ENCODE assay signal across 11 cellular contexts in the genomic region with DNA sequence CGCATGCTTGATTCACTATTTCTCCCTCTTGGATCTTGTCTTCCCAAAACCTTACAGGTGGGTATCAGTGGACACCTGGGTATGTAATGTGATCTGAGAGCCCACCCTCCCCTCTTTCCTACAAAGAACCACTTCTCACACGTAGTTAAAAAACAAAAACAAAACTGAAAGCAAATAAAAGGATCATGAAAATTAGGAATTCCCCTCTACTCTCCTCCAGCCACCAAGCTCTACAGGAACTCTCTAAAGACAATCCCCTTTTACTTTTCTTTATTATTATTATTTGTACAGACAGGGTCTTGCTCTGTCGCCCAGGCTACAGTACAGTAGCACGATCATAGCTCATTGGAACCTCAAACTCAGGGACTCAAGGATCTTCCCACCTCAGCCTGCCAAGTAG. TPM values are rescaled to one million over a fixed set of nuclear protein-coding genes. Genes with fewer than 3 reads are reported as not detected.
A peak's percentile ranks its signal among the peaks of the same experiment; 100 is the strongest.
DNase-seq lines count a peak whose midpoint lies in the region; ATAC-seq and TF ChIP-seq lines count a peak whose summit lies in the region.
"Had no signal": no experiment of that assay in that cellular context is flagged by ENCODE, and none has a peak within 500 bp of the region (broad histone marks: within the 10 kb centered on the region; RNA-seq: fewer than 3 reads in every experiment).

No MANE protein-coding gene starts in this region.

- H3K27ac Mint-ChIP-seq in immature natural killer cell, result peak overlapping the region; percentile 92 to 99 (median 94)
- no peak overlapping the region for H3K27ac Mint-ChIP-seq in chondrocyte (ENCODE audit: unreplicated experiment)
- H3K27ac Mint-ChIP-seq: GM23338 had no signal

- peak; percentile 46 to 55 (median 54) for DNase-seq in immature natural killer cell
- DNase-seq in NCI-H128 (lab: John Stamatoyannopoulos, UW; ENCODE audit: unreplicated experiment), result no peak
- no peak for DNase-seq in WERI-Rb-1
- no peak for DNase-seq in chondrocyte (ENCODE audit: low spot score)
- DNase-seq in activated gamma-delta T cell (lab: John Stamatoyannopoulos, UW), result no peak
- DNase-seq: activated CD8-positive, alpha-beta memory T cell treated with anti-CD3 and anti-CD28 coated beads for 24 hours had no signal

- no peaks in the 10 kb centered on the region for H3K27me3 ChIP-seq in WERI-Rb-1 (ENCODE audit: insufficient read depth, low read depth, severe bottlenecking)

- H3K9me3 Mint-ChIP-seq in immature natural killer cell, result no peaks in the 10 kb centered on the region
- peaks cover 4% of the 10 kb centered on the region for H3K9me3 Mint-ChIP-seq in chondrocyte (ENCODE audit: low read depth)
- H3K9me3 Mint-ChIP-seq: GM23338 had no signal

- H3K9me3 ChIP-seq in WERI-Rb-1 (ENCODE audit: severe bottlenecking), result no peaks in the 10 kb centered on the region

- ATAC-seq in GM18505 (IDR thresholded peaks at IDR 0.05; ENCODE audit: unreplicated experiment), result peak; percentile 76
- ATAC-seq in GM21529 (IDR thresholded peaks at IDR 0.05; ENCODE audit: unreplicated experiment), result peak; percentile 76
- ATAC-seq in HG03565 (IDR thresholded peaks at IDR 0.05; ENCODE audit: unreplicated experiment), result peak; percentile 57
- ATAC-seq: GM23338, Panc1 had no signal

- peaks cover 69 to 80% of the 10 kb centered on the region in 2 donors for H3K4me1 Mint-ChIP-seq in immature natural killer cell
- H3K4me1 Mint-ChIP-seq in chondrocyte (ENCODE audit: low read depth), result peaks cover 32% of the 10 kb centered on the region

- H3K27me3 Mint-ChIP-seq in immature natural killer cell (ENCODE audit: low read depth in 3 of 3), result peaks cover 6 to 8% (median 8%) of the 10 kb centered on the region in 3 donors
- no peaks in the 10 kb centered on the region for H3K27me3 Mint-ChIP-seq in chondrocyte (ENCODE audit: low read depth)

- H3K36me3 Mint-ChIP-seq in immature natural killer cell (peaks cover 3 to 24% (median 20%) of the 10 kb centered on the region in 3 donors), chondrocyte (ENCODE audit: low read depth) (peaks cover 4% of the 10 kb centered on the region)

- no peak overlapping the region for H3K4me3 ChIP-seq in WERI-Rb-1 (ENCODE audit: low read depth, low read length)
- H3K4me3 ChIP-seq: GM23338 had no signal

- no peaks in the 10 kb centered on the region for H3K36me3 ChIP-seq in WERI-Rb-1

- no peak overlapping the region for H3K27ac ChIP-seq in WERI-Rb-1

- TF ChIP-seq CTCF in WERI-Rb-1 (IDR thresholded peaks at IDR 0.05; ENCODE audit: low read depth, low read length), result no peak
- TF ChIP-seq CTCF in chondrocyte (IDR thresholded peaks at IDR 0.05), result no peak

- H3K4me3 Mint-ChIP-seq in immature natural killer cell (peak overlapping the region; percentile 89 to 95 (median 94)), chondrocyte (ENCODE audit: unreplicated experiment) (no peak overlapping the region)
- H3K4me3 Mint-ChIP-seq: GM23338 had no signal

- no peak for TF ChIP-seq POLR2A in GM18505 (IDR thresholded peaks at IDR 0.05; ENCODE audit: borderline replicate concordance, extremely low read depth, insufficient read depth, insufficient read length)

RNA-seq across cellular contexts. Expression of gene MYO1B, which starts 40.8 kb away (rescaled TPM):
- not detected for polyA plus RNA-seq in immature natural killer cell
- total RNA-seq in chondrocyte, result 64.7 to 116 TPM (median 114 TPM) in 3 replicates

RNA-seq across cellular contexts. Expression of gene STAT4, which starts 53.6 kb away (rescaled TPM):
- 100 to 1,000 TPM in 1 of 3 donors, 10 to 100 TPM in 2; 80.6 to 143 (median 91.7) TPM for polyA plus RNA-seq in immature natural killer cell
- 1.3 to 12.4 TPM (median 11.5 TPM) in 3 replicates for total RNA-seq in chondrocyte

Comparison
In these comparisons a context has a peak if more than half of its experiments do, and no peak if none do; other contexts are left out.
1. DNase-seq: peak in immature natural killer cell (3 of 3); none in NCI-H128 (single experiment), WERI-Rb-1 (single experiment), chondrocyte (single experiment) and activated gamma-delta T cell (single experiment).
2. Peak in every context shown above with its lines, with median percentiles within 50 percentile points of each other: ATAC-seq.